Comparison of ENCODE assay signal across 1 cellular context in genomic region chr12:116257826-116258225, GRCh38.
TF ChIP-seq lines count a peak whose summit lies in the region.

No MANE protein-coding gene starts in this region.

TF ChIP-seq in K562, 482 proteins besides CTCF, POLR2A, EP300 and RAD21 (continued from another document):
- no peak for TF ChIP-seq HBP1 (CRISPR knock-in tag; IDR thresholded peaks at IDR 0.05)
- TF ChIP-seq ZNF512 (tag; IDR thresholded peaks at IDR 0.05): no peak
- TF ChIP-seq ARID4B (CRISPR knock-in tag; IDR thresholded peaks at IDR 0.05): no peak
- TF ChIP-seq BRD4 (IDR thresholded peaks at IDR 0.05): no peak
- no peak for TF ChIP-seq DEAF1 (CRISPR knock-in tag; IDR thresholded peaks at IDR 0.05)
- TF ChIP-seq RCOR1 (IDR thresholded peaks at IDR 0.05; ENCODE audit: borderline replicate concordance in 1 of 2, low read depth in 2 of 2, low read length in 2 of 2): no peak
- TF ChIP-seq ELF4 (CRISPR knock-in tag; IDR thresholded peaks at IDR 0.05): no peak
- TF ChIP-seq NCOR1 (IDR thresholded peaks at IDR 0.05): no peak
- TF ChIP-seq ERF (CRISPR knock-in tag; IDR thresholded peaks at IDR 0.05): no peak
